In genomic region chr15:72472907-72473669, GRCh38 we compare ENCODE assay signal across 8 cellular contexts. TPM values are rescaled to one million over a fixed set of nuclear protein-coding genes. Genes with fewer than 3 reads are reported as not detected.
A peak's percentile ranks its signal among the peaks of the same experiment; 100 is the strongest.
DNase-seq lines count a peak whose midpoint lies in the region; ATAC-seq and TF ChIP-seq lines count a peak whose summit lies in the region.

No MANE protein-coding gene starts in this region.

- no peak for ATAC-seq in stimulated activated naive B cell treated with anti-CD40 and anti-IgM and Interleukin-4, amounts not matched to agents 10 μg/mL and 1 μg/mL and 100 μg/mL, for 72 hours (replicated peaks)
- no peak for ATAC-seq in HG02852 (IDR thresholded peaks at IDR 0.05; ENCODE audit: unreplicated experiment)

- peak overlapping the region; percentile 98 for H3K4me3 Mint-ChIP-seq in HFFc6
- peak overlapping the region; percentile 96 for H3K4me3 Mint-ChIP-seq in activated naive CD8-positive, alpha-beta T cell
- H3K4me3 Mint-ChIP-seq in stimulated activated naive B cell treated with anti-CD40 and anti-IgM and Interleukin-4, amounts not matched to agents 10 μg/mL and 1 μg/mL and 100 μg/mL, for 72 hours, result peak overlapping the region; percentile 94 to 98

- no peaks in the 10 kb centered on the region for H3K9me3 ChIP-seq in iPS-18c (ENCODE audit: control insufficient read depth, insufficient read depth, low read length)

- DNase-seq in AG09319 (ENCODE audit: extremely low read depth, low read depth), result peak; percentile 14
- DNase-seq in HFFc6, result no peak
- no peak for DNase-seq in stimulated activated naive B cell treated with anti-CD40 and anti-IgM and Interleukin-4, amounts not matched to agents 10 μg/mL and 1 μg/mL and 100 μg/mL, for 72 hours
- DNase-seq in GM19240 (ENCODE audit: insufficient read length, low spot score), result no peak
- DNase-seq in HPDE6-E6E7 (ENCODE audit: extremely low spot score), result no peak

- H3K27me3 Mint-ChIP-seq in HFFc6 (ENCODE audit: insufficient read depth), result no peaks in the 10 kb centered on the region
- no peaks in the 10 kb centered on the region for H3K27me3 Mint-ChIP-seq in activated naive CD8-positive, alpha-beta T cell
- H3K27me3 Mint-ChIP-seq in stimulated activated naive B cell treated with anti-CD40 and anti-IgM and Interleukin-4, amounts not matched to agents 10 μg/mL and 1 μg/mL and 100 μg/mL, for 72 hours, result no peaks in the 10 kb centered on the region

- TF ChIP-seq CTCF in AG09319 (IDR thresholded peaks at IDR 0.05; ENCODE audit: low read depth, low read length) (peak; percentile 34), HFFc6 (IDR thresholded peaks at IDR 0.05) (no peak)

- H3K36me3 Mint-ChIP-seq in HFFc6 (ENCODE audit: low read depth), result peaks cover 23% of the 10 kb centered on the region
- H3K36me3 Mint-ChIP-seq in activated naive CD8-positive, alpha-beta T cell, result no peaks in the 10 kb centered on the region
- peaks cover 10 to 11% of the 10 kb centered on the region in 2 donors for H3K36me3 Mint-ChIP-seq in stimulated activated naive B cell treated with anti-CD40 and anti-IgM and Interleukin-4, amounts not matched to agents 10 μg/mL and 1 μg/mL and 100 μg/mL, for 72 hours

- H3K27ac Mint-ChIP-seq in HFFc6, result peak overlapping the region; percentile 99
- peak overlapping the region; percentile 91 for H3K27ac Mint-ChIP-seq in activated naive CD8-positive, alpha-beta T cell
- H3K27ac Mint-ChIP-seq in stimulated activated naive B cell treated with anti-CD40 and anti-IgM and Interleukin-4, amounts not matched to agents 10 μg/mL and 1 μg/mL and 100 μg/mL, for 72 hours, result peak overlapping the region; percentile 100

- H3K9me3 Mint-ChIP-seq in HFFc6, result no peaks in the 10 kb centered on the region
- no peaks in the 10 kb centered on the region for H3K9me3 Mint-ChIP-seq in activated naive CD8-positive, alpha-beta T cell (ENCODE audit: low read depth)
- H3K9me3 Mint-ChIP-seq in stimulated activated naive B cell treated with anti-CD40 and anti-IgM and Interleukin-4, amounts not matched to agents 10 μg/mL and 1 μg/mL and 100 μg/mL, for 72 hours, result no peaks in the 10 kb centered on the region

- peak overlapping the region; percentile 95 for H3K4me3 ChIP-seq in iPS-18c (ENCODE audit: insufficient read depth, low read depth, low read length)

- H3K4me1 Mint-ChIP-seq in HFFc6 (ENCODE audit: low read depth), result peaks cover 38% of the 10 kb centered on the region
- H3K4me1 Mint-ChIP-seq in activated naive CD8-positive, alpha-beta T cell (ENCODE audit: low read depth), result peaks cover 41% of the 10 kb centered on the region
- H3K4me1 Mint-ChIP-seq in stimulated activated naive B cell treated with anti-CD40 and anti-IgM and Interleukin-4, amounts not matched to agents 10 μg/mL and 1 μg/mL and 100 μg/mL, for 72 hours, result peaks cover 10 to 25% of the 10 kb centered on the region in 2 donors

RNA-seq across cellular contexts. Expression of gene ARIH1, which starts 1.0 kb away (rescaled TPM):
- 100 to 1,000 TPM; 138 to 171 (median 159) TPM for total RNA-seq in HFFc6 (2021; fragmentation: NEBNext Ultra II Directional; extraction: Animal tissue kit (Norgen Biotek cat#: 25700))
